Comparison of ENCODE assay signal across 2 cellular contexts in genomic region chr1:219010720-219011119, GRCh38.
TF ChIP-seq lines count a peak whose summit lies in the region.

No MANE protein-coding gene starts in this region.

TF ChIP-seq in HCT116, 20 proteins besides CTCF, POLR2A, EP300 and RAD21 (continued from another document):
- no peak for TF ChIP-seq REST (IDR thresholded peaks at IDR 0.05; ENCODE audit: low read depth)
- TF ChIP-seq YY1 (IDR thresholded peaks at IDR 0.05; ENCODE audit: extremely low read depth, insufficient replicate concordance, low read depth, low read length), result no peak
- no peak for TF ChIP-seq ATF3 (IDR thresholded peaks at IDR 0.05)
- TF ChIP-seq SRF (IDR thresholded peaks at IDR 0.05; ENCODE audit: low read depth), result no peak
- TF ChIP-seq EZH2phosphoT487 (IDR thresholded peaks at IDR 0.05; ENCODE audit: borderline replicate concordance), result no peak
- TF ChIP-seq ELF1 (IDR thresholded peaks at IDR 0.05; ENCODE audit: borderline replicate concordance, low read depth), result no peak
TF ChIP-seq in HCT116: peak in this region for 0.

TF ChIP-seq in GM12878, 131 proteins besides CTCF, POLR2A, EP300 and RAD21 (continued from another document):
- TF ChIP-seq SMC3 (IDR thresholded peaks at IDR 0.05; ENCODE audit: borderline replicate concordance, low read length) (no peak), RAD51 (IDR thresholded peaks at IDR 0.05) (no peak), TBL1XR1 (IDR thresholded peaks at IDR 0.05; ENCODE audit: low read depth, low read length) (no peak)
